ENCODE assay signal across 8 cellular contexts in genomic region chr12:132710422-132711168, GRCh38. TPM values are rescaled to one million over a fixed set of nuclear protein-coding genes. Genes with fewer than 3 reads are reported as not detected.
DNase-seq lines count a peak whose midpoint lies in the region; ATAC-seq and TF ChIP-seq lines count a peak whose summit lies in the region.

Gene PGAM5, plus strand, starts transcription at chr12:132710842. Its CDS starts 35 bp downstream, at chr12:132710877.

- peaks cover 58% of the 10 kb centered on the region for H3K79me2 ChIP-seq in PC-9 (ENCODE audit: low read depth)

- peak within 1 kb of the TSS; percentile 61 for H3K27ac ChIP-seq in PC-9
- peak within 1 kb of the TSS; percentile 63 for H3K27ac ChIP-seq in muscle layer of duodenum (ENCODE audit: low read length)

- peaks cover 26% of the 10 kb centered on the region for H3F3A ChIP-seq in PC-9 (ENCODE audit: insufficient read depth, low read depth)

- H3K27me3 ChIP-seq in PC-9 (ENCODE audit: insufficient read depth, low read depth) (no peaks in the 10 kb centered on the region), muscle layer of duodenum (ENCODE audit: low read depth, low read length) (no peaks in the 10 kb centered on the region)

- peak within 1 kb of the TSS; percentile 100 for H3K4me3 ChIP-seq in PC-9
- H3K4me3 ChIP-seq in muscle layer of duodenum (ENCODE audit: low read depth in 1 of 2, low read length in 2 of 2): peak within 1 kb of the TSS; percentile 79 to 97

- no peaks in the 10 kb centered on the region for H3K9me2 ChIP-seq in PC-9 (ENCODE audit: insufficient read depth)

- peaks cover 19% of the 10 kb centered on the region for H3K4me1 ChIP-seq in PC-9 (replicated peaks; ENCODE audit: insufficient read depth)
- H3K4me1 ChIP-seq in muscle layer of duodenum (ENCODE audit: control insufficient read depth in 1 of 2, insufficient read depth in 2 of 2, low read length in 2 of 2): peaks cover 0 to 18% of the 10 kb centered on the region in 2 donors

- ATAC-seq in GM21717 (IDR thresholded peaks at IDR 0.05; ENCODE audit: unreplicated experiment) (peak; percentile 78), esophagus mucosa (peak; percentile 96)

- no TSS peak for BruUV-seq in PC-9 (replicated peaks; lab: Mats Ljungman, UMichigan)

- intact Hi-C loops in PC-9 (cut with micrococcal nuclease; ENCODE audit: unreplicated experiment): no loop called here

- no peak for TF ChIP-seq RAD21 in Ishikawa (IDR thresholded peaks at IDR 0.05; ENCODE audit: low read depth)

- peak within 1 kb of the TSS; percentile 98 for H2AFZ ChIP-seq in PC-9

- H3K9me3 ChIP-seq in PC-9 (ENCODE audit: insufficient read depth, low read depth) (no peaks in the 10 kb centered on the region), muscle layer of duodenum (ENCODE audit: control insufficient read depth in 1 of 2, low read length in 2 of 2) (no peaks in the 10 kb centered on the region)

- peak within 1 kb of the TSS; percentile 85 for H3K4me2 ChIP-seq in PC-9

- TF ChIP-seq EP300 in Ishikawa (IDR thresholded peaks at IDR 0.05; ENCODE audit: borderline replicate concordance): peak; percentile 30; the same call in 1 of the 2 replicates

- CTCF ChIA-PET in PC-9 (lab: Charles Lee): no interaction called here

- POLR2A ChIA-PET in PC-9 (lab: Charles Lee; ENCODE audit: unreplicated experiment): no interaction called here

- DNase-seq in DMS53 treated with DMSO at 0.1 percent for 48 hours (lab: John Stamatoyannopoulos, UW; ENCODE audit: unreplicated experiment) (peak; percentile 87), PC-9 (peak; percentile 73 to 87)
- peak; percentile 93 for DNase-seq in activated T-cell treated with anti-CD3 and anti-CD28 coated beads, Interleukin-2, amount 50 U/mL, for 1 hour
- peak; percentile 68 for DNase-seq in stimulated activated CD8-positive, alpha-beta memory T cell treated with anti-CD3 and anti-CD28 coated beads, Interleukin-7, amount 100 ng/mL, for 24 hours (ENCODE audit: low read depth)

- H4K20me1 ChIP-seq in PC-9 (ENCODE audit: insufficient read depth): peaks cover 28% of the 10 kb centered on the region

- TF ChIP-seq CTCF in PC-9 (conservative IDR thresholded peaks at IDR 0.05): no peak

- H3K36me3 ChIP-seq in PC-9 (ENCODE audit: low read depth) (peaks cover 23% of the 10 kb centered on the region; the same call in 1 of the 2 replicates), muscle layer of duodenum (ENCODE audit: control insufficient read depth in 1 of 2, insufficient read depth in 2 of 2, low read length in 2 of 2) (peaks cover 4 to 7% of the 10 kb centered on the region in 2 donors)

TF ChIP-seq in Ishikawa, 13 proteins besides CTCF, POLR2A, EP300 and RAD21:
- TF ChIP-seq CREB1 (IDR thresholded peaks at IDR 0.05; ENCODE audit: low read depth) (no peak), NFIC (IDR thresholded peaks at IDR 0.05) (no peak), YY1 (IDR thresholded peaks at IDR 0.05; ENCODE audit: low read depth) (peak; percentile 67; the same call in 1 of the 2 replicates), TCF12 (IDR thresholded peaks at IDR 0.05; ENCODE audit: low read depth) (peak; percentile 74), TAF1 (IDR thresholded peaks at IDR 0.05; ENCODE audit: low read depth) (peak; percentile 77), FOXM1 (IDR thresholded peaks at IDR 0.05; ENCODE audit: borderline replicate concordance, low read depth) (no peak), TEAD4 (IDR thresholded peaks at IDR 0.05) (no peak), EGR1 (IDR thresholded peaks at IDR 0.05) (0 out of 2 replicates have a peak, but pooled peaks have one; percentile 49), CEBPB (IDR thresholded peaks at IDR 0.05) (no peak), ZBTB7A (IDR thresholded peaks at IDR 0.05; ENCODE audit: low read depth) (peak; percentile 49; the same call in 1 of the 2 replicates)
- TF ChIP-seq, protein P1, sequence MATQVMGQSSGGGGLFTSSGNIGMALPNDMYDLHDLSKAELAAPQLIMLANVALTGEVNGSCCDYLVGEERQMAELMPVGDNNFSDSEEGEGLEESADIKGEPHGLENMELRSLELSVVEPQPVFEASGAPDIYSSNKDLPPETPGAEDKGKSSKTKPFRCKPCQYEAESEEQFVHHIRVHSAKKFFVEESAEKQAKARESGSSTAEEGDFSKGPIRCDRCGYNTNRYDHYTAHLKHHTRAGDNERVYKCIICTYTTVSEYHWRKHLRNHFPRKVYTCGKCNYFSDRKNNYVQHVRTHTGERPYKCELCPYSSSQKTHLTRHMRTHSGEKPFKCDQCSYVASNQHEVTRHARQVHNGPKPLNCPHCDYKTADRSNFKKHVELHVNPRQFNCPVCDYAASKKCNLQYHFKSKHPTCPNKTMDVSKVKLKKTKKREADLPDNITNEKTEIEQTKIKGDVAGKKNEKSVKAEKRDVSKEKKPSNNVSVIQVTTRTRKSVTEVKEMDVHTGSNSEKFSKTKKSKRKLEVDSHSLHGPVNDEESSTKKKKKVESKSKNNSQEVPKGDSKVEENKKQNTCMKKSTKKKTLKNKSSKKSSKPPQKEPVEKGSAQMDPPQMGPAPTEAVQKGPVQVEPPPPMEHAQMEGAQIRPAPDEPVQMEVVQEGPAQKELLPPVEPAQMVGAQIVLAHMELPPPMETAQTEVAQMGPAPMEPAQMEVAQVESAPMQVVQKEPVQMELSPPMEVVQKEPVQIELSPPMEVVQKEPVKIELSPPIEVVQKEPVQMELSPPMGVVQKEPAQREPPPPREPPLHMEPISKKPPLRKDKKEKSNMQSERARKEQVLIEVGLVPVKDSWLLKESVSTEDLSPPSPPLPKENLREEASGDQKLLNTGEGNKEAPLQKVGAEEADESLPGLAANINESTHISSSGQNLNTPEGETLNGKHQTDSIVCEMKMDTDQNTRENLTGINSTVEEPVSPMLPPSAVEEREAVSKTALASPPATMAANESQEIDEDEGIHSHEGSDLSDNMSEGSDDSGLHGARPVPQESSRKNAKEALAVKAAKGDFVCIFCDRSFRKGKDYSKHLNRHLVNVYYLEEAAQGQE (IDR thresholded peaks at IDR 0.05; ENCODE audit: low read depth): no peak
- TF ChIP-seq, protein P2, sequence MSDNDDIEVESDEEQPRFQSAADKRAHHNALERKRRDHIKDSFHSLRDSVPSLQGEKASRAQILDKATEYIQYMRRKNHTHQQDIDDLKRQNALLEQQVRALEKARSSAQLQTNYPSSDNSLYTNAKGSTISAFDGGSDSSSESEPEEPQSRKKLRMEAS (IDR thresholded peaks at IDR 0.05): peak; percentile 93
- TF ChIP-seq, protein P3, sequence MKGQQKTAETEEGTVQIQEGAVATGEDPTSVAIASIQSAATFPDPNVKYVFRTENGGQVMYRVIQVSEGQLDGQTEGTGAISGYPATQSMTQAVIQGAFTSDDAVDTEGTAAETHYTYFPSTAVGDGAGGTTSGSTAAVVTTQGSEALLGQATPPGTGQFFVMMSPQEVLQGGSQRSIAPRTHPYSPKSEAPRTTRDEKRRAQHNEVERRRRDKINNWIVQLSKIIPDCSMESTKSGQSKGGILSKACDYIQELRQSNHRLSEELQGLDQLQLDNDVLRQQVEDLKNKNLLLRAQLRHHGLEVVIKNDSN (IDR thresholded peaks at IDR 0.05): no peak; the same call in 1 of the 2 replicates

RNA-seq across cellular contexts. Expression of gene PGAM5, which starts in this region (rescaled TPM):
- total RNA-seq in PC-9 (2021) (50.2 and 59.0 TPM in 2 replicates), esophagus mucosa (49.8 TPM)

Comparison
In these comparisons a context has a peak if more than half of its experiments do, and no peak if none do; other contexts are left out.
1. Peak in every context shown above with its lines: DNase-seq, ATAC-seq, H3K4me3 ChIP-seq and H3K27ac ChIP-seq.